In the genomic region with DNA sequence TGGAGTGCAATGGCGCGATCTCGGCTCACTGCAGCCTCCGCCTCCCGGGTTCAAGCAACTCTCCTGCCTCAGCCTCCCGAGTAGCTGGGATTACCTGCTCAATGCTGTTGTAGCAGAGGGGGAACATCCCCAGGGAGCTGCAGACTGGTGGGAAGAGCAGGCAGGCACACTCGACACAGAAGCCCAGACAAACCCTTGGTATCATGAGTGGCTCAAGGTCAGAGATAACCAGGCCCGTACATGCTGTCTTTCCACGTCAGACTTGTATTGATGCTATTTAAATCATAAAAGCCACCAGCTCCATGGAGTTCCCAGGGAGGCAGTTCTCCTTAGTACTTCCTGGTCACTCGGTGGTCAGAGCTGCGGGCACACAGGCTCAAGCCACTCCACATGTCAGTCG, we compare ENCODE assay signal across 41 cellular contexts. TPM values are rescaled to one million over a fixed set of nuclear protein-coding genes. Genes with fewer than 3 reads are reported as not detected.
"Had no signal": no experiment of that assay in that cellular context is flagged by ENCODE, and none has a peak within 500 bp of the region (broad histone marks: within the 10 kb centered on the region; RNA-seq: fewer than 3 reads in every experiment).

No MANE protein-coding gene starts in this region.

- H3K27me3 ChIP-seq: adrenal gland, ascending aorta, body of pancreas, brain microvascular endothelial cell, breast epithelium, cardiac muscle cell had no signal

- H3K36me3 Mint-ChIP-seq: activated naive CD4-positive, alpha-beta T cell treated with anti-CD3 and anti-CD28 coated beads, Interleukin-2, amount 10 ng/mL, durations not matched to agents 7 days and 5 days; activated naive CD4-positive, alpha-beta T cell treated with anti-CD3 and anti-CD28 coated beads, Interleukin-2, amount 50 U/mL, for 24 hours; activated naive CD4-positive, alpha-beta T cell treated with anti-CD3 and anti-CD28 coated beads, Interleukin-2, amount 50 U/mL, for 72 hours; activated naive CD8-positive, alpha-beta T cell; activated naive CD8-positive, alpha-beta T cell treated with anti-CD3 and anti-CD28 coated beads for 36 hours; activated naive CD8-positive, alpha-beta T cell treated with anti-CD3 and anti-CD28 coated beads, Interleukin-2, amount 10 ng/mL, durations not matched to agents 7 days and 5 days; brain had no signal

- H3K9me3 ChIP-seq: adrenal gland, ascending aorta, body of pancreas, breast epithelium had no signal

- H3K36me3 ChIP-seq: adrenal gland, ascending aorta, brain microvascular endothelial cell, breast epithelium, cardiac muscle cell had no signal

- H3K4me3 Mint-ChIP-seq: activated naive CD4-positive, alpha-beta T cell treated with anti-CD3 and anti-CD28 coated beads for 36 hours; activated naive CD4-positive, alpha-beta T cell treated with anti-CD3 and anti-CD28 coated beads, Interleukin-2, amount 10 ng/mL, durations not matched to agents 7 days and 5 days; activated naive CD4-positive, alpha-beta T cell treated with anti-CD3 and anti-CD28 coated beads, Interleukin-2, amount 50 U/mL, for 24 hours; activated naive CD8-positive, alpha-beta T cell; activated naive CD8-positive, alpha-beta T cell treated with anti-CD3 and anti-CD28 coated beads for 36 hours; activated naive CD8-positive, alpha-beta T cell treated with anti-CD3 and anti-CD28 coated beads, Interleukin-2, amount 10 ng/mL, durations not matched to agents 7 days and 5 days; activated naive CD8-positive, alpha-beta T cell treated with anti-CD3 and anti-CD28 coated beads, Interleukin-2, amount 50 U/mL, for 24 hours; activated T-cell treated with anti-CD3 and anti-CD28 coated beads, Interleukin-2, amount 50 U/mL, for 24 hours; activated T-cell treated with anti-CD3 and anti-CD28 coated beads, Interleukin-2, amount 50 U/mL, for 4 hours; activated T-cell treated with anti-CD3 and anti-CD28 coated beads, Interleukin-2, amount 50 U/mL, for 72 hours; activated T-helper 1 cell treated with anti-CD3 and anti-CD28 coated beads, Interleukin-12 subunit alpha, Interleukin-12 subunit beta, Interleukin-2, Interleukin-4 antibody, amounts not matched to agents 30 ng/mL and 10 ng/mL and 1 ng/mL, durations not matched to agents 14 hours and 24 hours and 36 hours; activated T-helper 17 cell treated with anti-CD3 and anti-CD28 coated beads, Interleukin-2, amount 50 U/mL, for 72 hours; brain; central memory CD8-positive, alpha-beta T cell had no signal

- H3K27me3 Mint-ChIP-seq: activated naive CD4-positive, alpha-beta T cell treated with anti-CD3 and anti-CD28 coated beads, Interleukin-2, amount 10 ng/mL, durations not matched to agents 7 days and 5 days; activated naive CD4-positive, alpha-beta T cell treated with anti-CD3 and anti-CD28 coated beads, Interleukin-2, amount 50 U/mL, for 24 hours; activated naive CD8-positive, alpha-beta T cell; activated naive CD8-positive, alpha-beta T cell treated with anti-CD3 and anti-CD28 coated beads for 36 hours; activated naive CD8-positive, alpha-beta T cell treated with anti-CD3 and anti-CD28 coated beads, Interleukin-2, amount 10 ng/mL, durations not matched to agents 7 days and 5 days; activated naive CD8-positive, alpha-beta T cell treated with anti-CD3 and anti-CD28 coated beads, Interleukin-2, amount 50 U/mL, for 24 hours; activated T-cell treated with anti-CD3 and anti-CD28 coated beads, Interleukin-2, amount 50 U/mL, for 24 hours; activated T-helper 17 cell treated with anti-CD3 and anti-CD28 coated beads, Interleukin-2, amount 50 U/mL, for 72 hours; central memory CD8-positive, alpha-beta T cell had no signal

- H3K4me1 ChIP-seq: adrenal gland, ascending aorta, body of pancreas, breast epithelium had no signal

- DNase-seq: activated effector memory CD4-positive, alpha-beta T cell treated with anti-CD3 and anti-CD28 coated beads, Interleukin-2, amount 50 U/mL, for 16 hours; activated effector memory CD4-positive, alpha-beta T cell treated with Interleukin-2 at 50 U/mL for 16 hours; activated gamma-delta T cell; activated gamma-delta T cell treated with Interleukin-2 at 50 U/mL for 16 hours; activated naive CD4-positive, alpha-beta T cell; activated naive CD4-positive, alpha-beta T cell treated with anti-CD3 and anti-CD28 coated beads for 36 hours; activated naive CD4-positive, alpha-beta T cell treated with anti-CD3 and anti-CD28 coated beads, Interleukin-2, amount 10 ng/mL, durations not matched to agents 7 days and 5 days; activated naive CD4-positive, alpha-beta T cell treated with anti-CD3 and anti-CD28 coated beads, Interleukin-2, amount 50 U/mL, for 16 hours; activated naive CD4-positive, alpha-beta T cell treated with Interleukin-2 at 50 U/mL for 16 hours; activated naive CD8-positive, alpha-beta T cell treated with anti-CD3 and anti-CD28 coated beads for 36 hours; activated naive CD8-positive, alpha-beta T cell treated with anti-CD3 and anti-CD28 coated beads, Interleukin-2, amount 10 ng/mL, durations not matched to agents 7 days and 5 days; activated naive CD8-positive, alpha-beta T cell treated with anti-CD3 and anti-CD28 coated beads, Interleukin-2, amount 50 U/mL, for 24 hours; activated T-cell treated with anti-CD3 and anti-CD28 coated beads, Interleukin-2, amount 50 U/mL, for 1 hour; activated T-cell treated with anti-CD3 and anti-CD28 coated beads, Interleukin-2, amount 50 U/mL, for 24 hours; activated T-cell treated with anti-CD3 and anti-CD28 coated beads, Interleukin-2, amount 50 U/mL, for 4 hours; activated T-cell treated with anti-CD3 and anti-CD28 coated beads, Interleukin-2, amount 50 U/mL, for 48 hours; activated T-cell treated with anti-CD3 and anti-CD28 coated beads, Interleukin-2, amount 50 U/mL, for 72 hours; adrenal gland; amniotic stem cell; amygdala; anterior cingulate cortex; aorta; body of pancreas; brain microvascular endothelial cell; caudate nucleus; central memory CD4-positive, alpha-beta T cell; cerebellar nuclear complex had no signal

- H3K4me3 ChIP-seq: adrenal gland, ascending aorta, body of pancreas, breast epithelium, cardiac muscle cell had no signal

- H3K27ac Mint-ChIP-seq: activated naive CD4-positive, alpha-beta T cell treated with anti-CD3 and anti-CD28 coated beads for 36 hours; activated naive CD4-positive, alpha-beta T cell treated with anti-CD3 and anti-CD28 coated beads, Interleukin-2, amount 10 ng/mL, durations not matched to agents 7 days and 5 days; activated naive CD4-positive, alpha-beta T cell treated with anti-CD3 and anti-CD28 coated beads, Interleukin-2, amount 50 U/mL, for 24 hours; activated naive CD4-positive, alpha-beta T cell treated with anti-CD3 and anti-CD28 coated beads, Interleukin-2, amount 50 U/mL, for 72 hours; activated naive CD8-positive, alpha-beta T cell; activated naive CD8-positive, alpha-beta T cell treated with anti-CD3 and anti-CD28 coated beads for 36 hours; activated naive CD8-positive, alpha-beta T cell treated with anti-CD3 and anti-CD28 coated beads, Interleukin-2, amount 10 ng/mL, durations not matched to agents 7 days and 5 days; activated naive CD8-positive, alpha-beta T cell treated with anti-CD3 and anti-CD28 coated beads, Interleukin-2, amount 50 U/mL, for 24 hours; activated T-cell treated with anti-CD3 and anti-CD28 coated beads, Interleukin-2, amount 50 U/mL, for 24 hours; activated T-cell treated with anti-CD3 and anti-CD28 coated beads, Interleukin-2, amount 50 U/mL, for 72 hours; activated T-helper 1 cell treated with anti-CD3 and anti-CD28 coated beads, Interleukin-12 subunit alpha, Interleukin-12 subunit beta, Interleukin-2, Interleukin-4 antibody, amounts not matched to agents 30 ng/mL and 10 ng/mL and 1 ng/mL, durations not matched to agents 14 hours and 24 hours and 36 hours; activated T-helper 17 cell treated with anti-CD3 and anti-CD28 coated beads, Interleukin-2, amount 50 U/mL, for 72 hours; activated T-helper 2 cell treated with anti-CD3 and anti-CD28 coated beads, Interferon-gamma antibody, Interleukin-2, Interleukin-4, amounts not matched to agents 10 μg/mL and 5 μg/mL and 100 μg/mL, durations not matched to agents 14 hours and 24 hours and 36 hours; brain had no signal

- H3K27ac ChIP-seq: adrenal gland, ascending aorta, body of pancreas, brain microvascular endothelial cell, breast epithelium, cardiac muscle cell had no signal

- H3K9me3 Mint-ChIP-seq: activated T-cell treated with anti-CD3 and anti-CD28 coated beads, Interleukin-2, amount 50 U/mL, for 4 hours; activated T-helper 17 cell treated with anti-CD3 and anti-CD28 coated beads, Interleukin-2, amount 50 U/mL, for 72 hours had no signal

- H3K4me1 Mint-ChIP-seq: activated naive CD4-positive, alpha-beta T cell treated with anti-CD3 and anti-CD28 coated beads, Interleukin-2, amount 10 ng/mL, durations not matched to agents 7 days and 5 days; activated naive CD4-positive, alpha-beta T cell treated with anti-CD3 and anti-CD28 coated beads, Interleukin-2, amount 50 U/mL, for 24 hours; activated naive CD8-positive, alpha-beta T cell treated with anti-CD3 and anti-CD28 coated beads for 36 hours; activated naive CD8-positive, alpha-beta T cell treated with anti-CD3 and anti-CD28 coated beads, Interleukin-2, amount 10 ng/mL, durations not matched to agents 7 days and 5 days; activated naive CD8-positive, alpha-beta T cell treated with anti-CD3 and anti-CD28 coated beads, Interleukin-2, amount 50 U/mL, for 24 hours; activated T-helper 17 cell treated with anti-CD3 and anti-CD28 coated beads, Interleukin-2, amount 50 U/mL, for 72 hours; brain; central memory CD8-positive, alpha-beta T cell had no signal

RNA-seq across cellular contexts. Expression of a gene that starts 33.2 kb away (rescaled TPM):
- total RNA-seq: activated naive CD4-positive, alpha-beta T cell treated with anti-CD3 and anti-CD28 coated beads for 36 hours; activated naive CD4-positive, alpha-beta T cell treated with anti-CD3 and anti-CD28 coated beads, Interleukin-2, amount 50 U/mL, for 72 hours; activated naive CD8-positive, alpha-beta T cell treated with anti-CD3 and anti-CD28 coated beads for 36 hours; activated naive CD8-positive, alpha-beta T cell treated with anti-CD3 and anti-CD28 coated beads, Interleukin-2, amount 10 ng/mL, durations not matched to agents 7 days and 5 days; activated T-cell treated with anti-CD3 and anti-CD28 coated beads, Interleukin-2, amount 50 U/mL, for 72 hours; activated T-helper 1 cell treated with anti-CD3 and anti-CD28 coated beads, Interleukin-12 subunit alpha, Interleukin-12 subunit beta, Interleukin-2, Interleukin-4 antibody, amounts not matched to agents 30 ng/mL and 10 ng/mL and 1 ng/mL, durations not matched to agents 14 hours and 24 hours and 36 hours; activated T-helper 17 cell treated with anti-CD3 and anti-CD28 coated beads, Interleukin-2, amount 50 U/mL, for 72 hours; activated T-helper 2 cell treated with anti-CD3 and anti-CD28 coated beads, Interferon-gamma antibody, Interleukin-2, Interleukin-4, amounts not matched to agents 10 μg/mL and 5 μg/mL and 100 μg/mL, durations not matched to agents 14 hours and 24 hours and 36 hours; aorta; ascending aorta; body of pancreas; breast epithelium; bronchial epithelial cell; cardiac muscle cell; cardiac septum; cerebellum had no signal
- polyA plus RNA-seq: aorta, cardiac muscle cell had no signal
